8 cellular contexts compared by ENCODE assay signal in the genomic region with DNA sequence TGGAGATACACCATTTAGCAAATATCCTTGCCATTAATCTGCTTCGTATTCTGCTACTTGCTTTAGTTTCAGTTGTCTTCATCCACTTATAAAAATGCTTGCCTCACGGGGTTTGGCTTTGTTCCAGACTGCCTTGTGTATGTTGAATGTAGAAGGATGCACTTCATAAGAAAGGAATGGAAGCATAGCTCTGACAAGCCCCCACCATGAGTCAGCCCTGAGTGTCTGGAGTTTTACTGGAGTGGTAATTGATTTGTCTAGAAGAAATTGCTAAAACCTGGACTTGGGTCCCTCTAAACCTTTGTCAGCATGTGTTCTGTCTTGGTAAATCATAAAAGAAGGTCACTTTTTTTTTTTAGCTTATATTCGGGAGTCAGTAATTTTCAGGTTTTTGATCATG. TPM values are rescaled to one million over a fixed set of nuclear protein-coding genes. Genes with fewer than 3 reads are reported as not detected.
A peak's percentile ranks its signal among the peaks of the same experiment; 100 is the strongest.
DNase-seq lines count a peak whose midpoint lies in the region; ATAC-seq, FAIRE-seq and TF ChIP-seq lines count a peak whose summit lies in the region.

No MANE protein-coding gene starts in this region.

- H3K27me3 ChIP-seq in BJ (ENCODE audit: control insufficient read depth, insufficient read depth, low read length), result no peaks in the 10 kb centered on the region
- H3K27me3 ChIP-seq in keratinocyte (ENCODE audit: control insufficient read depth, extremely low read depth, insufficient read depth, low read length), result no peaks in the 10 kb centered on the region

- POLR2A ChIA-PET in BJ (lab: Charles Lee), result no interaction called here

- H3K27ac ChIP-seq in keratinocyte (ENCODE audit: control insufficient read depth, insufficient read depth, low read length), result peak overlapping the region; percentile 77

- CTCF ChIA-PET in BJ (lab: Yijun Ruan, JAX), result interaction anchor here (0.8 to 9.9 kb wide), 8 partner anchors 11 to 847 kb away, joined by 3 to 195 read pairs (median 6); no protein-coding TSS in a partner anchor

- FAIRE-seq in keratinocyte (lab: Jason Lieb, UNC), result peak; percentile 85

- peak; percentile 86 for ATAC-seq in SK-N-SH treated with all-trans-retinoic acid at 6 μM for 48 hours

- H3K79me2 ChIP-seq in keratinocyte (ENCODE audit: control insufficient read depth, insufficient read depth, low read length), result no peaks in the 10 kb centered on the region

- TF ChIP-seq CTCF in BJ (IDR thresholded peaks at IDR 0.05; ENCODE audit: insufficient read depth, low read depth, low read length), result no peak
- TF ChIP-seq CTCF in keratinocyte (optimal IDR thresholded peaks at IDR 0.05 in 1 of 3, IDR thresholded peaks at IDR 0.05 in 1 of 3, conservative IDR thresholded peaks at IDR 0.05 in 1 of 3; ENCODE audit: extremely low read depth in 1 of 3, insufficient read depth in 2 of 3, low read length in 3 of 3), result no peak

- no peak overlapping the region for H3K4me3 ChIP-seq in BJ (ENCODE audit: low read depth, low read length)
- H3K4me3 ChIP-seq in Jurkat, Clone E6-1 (ENCODE audit: low read length), result no peak overlapping the region
- H3K4me3 ChIP-seq in keratinocyte (ENCODE audit: control insufficient read depth in 2 of 3, extremely low read depth in 1 of 3, insufficient read depth in 2 of 3, low read depth in 1 of 3, low read length in 3 of 3), result no peak overlapping the region

- no peaks in the 10 kb centered on the region for H3K9me3 ChIP-seq in keratinocyte (ENCODE audit: control insufficient read depth, low read depth, low read length)

- dilution Hi-C loops in keratinocyte (cut with MboI; ENCODE audit: extremely low pct_ligation_motif_present, low sequenced_read_pairs), result loop anchor here (25.0 kb wide), 1 partner anchor 335 kb away; no protein-coding TSS in a partner anchor

- DNase-seq in BJ (ENCODE audit: low read depth) (peak; percentile 98), keratinocyte (ENCODE audit: low read depth, low spot score) (peak; percentile 95), SIG-M5 (lab: John Stamatoyannopoulos, UW) (no peak), globus pallidus (ENCODE audit: low spot score) (no peak)
- peak; percentile 23 for DNase-seq in Jurkat, Clone E6-1 (ENCODE audit: low read depth, low spot score)
- no peak for DNase-seq in activated naive CD4-positive, alpha-beta T cell treated with Interleukin-2 at 50 U/mL for 16 hours
- DNase-seq in activated effector memory CD4-positive, alpha-beta T cell treated with anti-CD3 and anti-CD28 coated beads, Interleukin-2, amount 50 U/mL, for 16 hours, result no peak

- H4K20me1 ChIP-seq in keratinocyte (ENCODE audit: control insufficient read depth, extremely low read depth, insufficient read depth, low read length), result no peaks in the 10 kb centered on the region

- H2AFZ ChIP-seq in keratinocyte (ENCODE audit: control insufficient read depth, low read length), result peak overlapping the region; percentile 3

- H3K9ac ChIP-seq in keratinocyte (ENCODE audit: control insufficient read depth, extremely low read depth, insufficient read depth, low read length), result peak overlapping the region; percentile 17

- H3K36me3 ChIP-seq in BJ (ENCODE audit: control insufficient read depth, insufficient read depth, low read length) (no peaks in the 10 kb centered on the region), keratinocyte (ENCODE audit: control insufficient read depth in 2 of 2, extremely low read depth in 1 of 2, insufficient read depth in 2 of 2, low read length in 2 of 2) (no peaks in the 10 kb centered on the region)

- H3K4me2 ChIP-seq in keratinocyte (ENCODE audit: control insufficient read depth, extremely low read depth, insufficient read depth, low read depth, low read length), result peak overlapping the region; percentile 59

- H3K9me1 ChIP-seq in keratinocyte (ENCODE audit: control insufficient read depth, extremely low read depth, insufficient read depth, low read length), result no peaks in the 10 kb centered on the region

- H3K4me1 ChIP-seq in keratinocyte (ENCODE audit: control insufficient read depth, extremely low read depth, insufficient read depth, low read length), result peaks cover 38% of the 10 kb centered on the region

TF ChIP-seq in SK-N-SH treated with all-trans-retinoic acid at 6 μM for 48 hours, 23 proteins besides CTCF, POLR2A, EP300 and RAD21:
- TF ChIP-seq, protein P1, sequence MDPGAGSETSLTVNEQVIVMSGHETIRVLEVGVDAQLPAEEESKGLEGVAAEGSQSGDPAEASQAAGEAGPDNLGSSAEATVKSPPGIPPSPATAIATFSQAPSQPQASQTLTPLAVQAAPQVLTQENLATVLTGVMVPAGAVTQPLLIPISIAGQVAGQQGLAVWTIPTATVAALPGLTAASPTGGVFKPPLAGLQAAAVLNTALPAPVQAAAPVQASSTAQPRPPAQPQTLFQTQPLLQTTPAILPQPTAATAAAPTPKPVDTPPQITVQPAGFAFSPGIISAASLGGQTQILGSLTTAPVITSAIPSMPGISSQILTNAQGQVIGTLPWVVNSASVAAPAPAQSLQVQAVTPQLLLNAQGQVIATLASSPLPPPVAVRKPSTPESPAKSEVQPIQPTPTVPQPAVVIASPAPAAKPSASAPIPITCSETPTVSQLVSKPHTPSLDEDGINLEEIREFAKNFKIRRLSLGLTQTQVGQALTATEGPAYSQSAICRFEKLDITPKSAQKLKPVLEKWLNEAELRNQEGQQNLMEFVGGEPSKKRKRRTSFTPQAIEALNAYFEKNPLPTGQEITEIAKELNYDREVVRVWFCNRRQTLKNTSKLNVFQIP (CRISPR knock-in tag; IDR thresholded peaks at IDR 0.05; ENCODE audit: borderline replicate concordance, low read depth), result peak; percentile 66; the same call in 1 of the 2 replicates
- TF ChIP-seq, protein P2, sequence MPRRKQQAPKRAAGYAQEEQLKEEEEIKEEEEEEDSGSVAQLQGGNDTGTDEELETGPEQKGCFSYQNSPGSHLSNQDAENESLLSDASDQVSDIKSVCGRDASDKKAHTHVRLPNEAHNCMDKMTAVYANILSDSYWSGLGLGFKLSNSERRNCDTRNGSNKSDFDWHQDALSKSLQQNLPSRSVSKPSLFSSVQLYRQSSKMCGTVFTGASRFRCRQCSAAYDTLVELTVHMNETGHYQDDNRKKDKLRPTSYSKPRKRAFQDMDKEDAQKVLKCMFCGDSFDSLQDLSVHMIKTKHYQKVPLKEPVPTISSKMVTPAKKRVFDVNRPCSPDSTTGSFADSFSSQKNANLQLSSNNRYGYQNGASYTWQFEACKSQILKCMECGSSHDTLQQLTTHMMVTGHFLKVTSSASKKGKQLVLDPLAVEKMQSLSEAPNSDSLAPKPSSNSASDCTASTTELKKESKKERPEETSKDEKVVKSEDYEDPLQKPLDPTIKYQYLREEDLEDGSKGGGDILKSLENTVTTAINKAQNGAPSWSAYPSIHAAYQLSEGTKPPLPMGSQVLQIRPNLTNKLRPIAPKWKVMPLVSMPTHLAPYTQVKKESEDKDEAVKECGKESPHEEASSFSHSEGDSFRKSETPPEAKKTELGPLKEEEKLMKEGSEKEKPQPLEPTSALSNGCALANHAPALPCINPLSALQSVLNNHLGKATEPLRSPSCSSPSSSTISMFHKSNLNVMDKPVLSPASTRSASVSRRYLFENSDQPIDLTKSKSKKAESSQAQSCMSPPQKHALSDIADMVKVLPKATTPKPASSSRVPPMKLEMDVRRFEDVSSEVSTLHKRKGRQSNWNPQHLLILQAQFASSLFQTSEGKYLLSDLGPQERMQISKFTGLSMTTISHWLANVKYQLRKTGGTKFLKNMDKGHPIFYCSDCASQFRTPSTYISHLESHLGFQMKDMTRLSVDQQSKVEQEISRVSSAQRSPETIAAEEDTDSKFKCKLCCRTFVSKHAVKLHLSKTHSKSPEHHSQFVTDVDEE (CRISPR knock-in tag; IDR thresholded peaks at IDR 0.05), result no peak
- no peak for TF ChIP-seq GLIS3 (CRISPR knock-in tag; IDR thresholded peaks at IDR 0.05)
- no peak for TF ChIP-seq ZNF70 (CRISPR knock-in tag; IDR thresholded peaks at IDR 0.05)
- TF ChIP-seq ZFP30 (CRISPR knock-in tag; IDR thresholded peaks at IDR 0.05), result no peak
- TF ChIP-seq, protein P3, sequence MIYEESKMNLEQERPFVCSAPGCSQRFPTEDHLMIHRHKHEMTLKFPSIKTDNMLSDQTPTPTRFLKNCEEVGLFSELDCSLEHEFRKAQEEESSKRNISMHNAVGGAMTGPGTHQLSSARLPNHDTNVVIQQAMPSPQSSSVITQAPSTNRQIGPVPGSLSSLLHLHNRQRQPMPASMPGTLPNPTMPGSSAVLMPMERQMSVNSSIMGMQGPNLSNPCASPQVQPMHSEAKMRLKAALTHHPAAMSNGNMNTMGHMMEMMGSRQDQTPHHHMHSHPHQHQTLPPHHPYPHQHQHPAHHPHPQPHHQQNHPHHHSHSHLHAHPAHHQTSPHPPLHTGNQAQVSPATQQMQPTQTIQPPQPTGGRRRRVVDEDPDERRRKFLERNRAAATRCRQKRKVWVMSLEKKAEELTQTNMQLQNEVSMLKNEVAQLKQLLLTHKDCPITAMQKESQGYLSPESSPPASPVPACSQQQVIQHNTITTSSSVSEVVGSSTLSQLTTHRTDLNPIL (CRISPR knock-in tag; IDR thresholded peaks at IDR 0.05; ENCODE audit: low read depth), result no peak
- TF ChIP-seq RARB (CRISPR knock-in tag; IDR thresholded peaks at IDR 0.05), result no peak
- TF ChIP-seq ISL1 (CRISPR knock-in tag; IDR thresholded peaks at IDR 0.05), result peak; percentile 64

RNA-seq across cellular contexts. Expression of a gene that starts 4.6 kb away (rescaled TPM):
- polyA plus RNA-seq in BJ (2011; rRNA removed) (not detected in 2 replicates), keratinocyte (not detected in 3 replicates)
- polyA minus RNA-seq in BJ (2011; rRNA and poly(A)+ RNA removed), result not detected in 2 replicates
- not detected for polyA plus RNA-seq in Jurkat, Clone E6-1 (2012; ENCODE audit: insufficient read depth, insufficient read length)
- polyA plus RNA-seq in keratinocyte (2011; ENCODE audit: low read depth), result not detected
- polyA plus RNA-seq in keratinocyte (2011; cell fraction: cytosol; rRNA removed), result not detected in 2 replicates
- polyA plus RNA-seq in keratinocyte (2011; cell fraction: nucleus; rRNA removed), result not detected in 2 replicates
- not detected in 2 replicates for polyA plus RNA-seq in keratinocyte (2012; ENCODE audit: low replicate concordance)
- not detected in 3 replicates for polyA minus RNA-seq in keratinocyte
- polyA minus RNA-seq in keratinocyte (2011; cell fraction: cytosol; rRNA and poly(A)+ RNA removed), result not detected
- polyA minus RNA-seq in keratinocyte (2011; cell fraction: nucleus; rRNA and poly(A)+ RNA removed), result not detected in 2 replicates

RNA-seq across cellular contexts. Expression of a gene that starts 19.8 kb away (rescaled TPM):
- polyA plus RNA-seq in BJ (2011; rRNA removed) (not detected in 2 replicates), keratinocyte (not detected in 3 replicates)
- polyA minus RNA-seq in BJ (2011; rRNA and poly(A)+ RNA removed), result not detected in 2 replicates
- not detected for polyA plus RNA-seq in Jurkat, Clone E6-1 (2012; ENCODE audit: insufficient read depth, insufficient read length)
- not detected for polyA plus RNA-seq in keratinocyte (2011; ENCODE audit: low read depth)
- polyA plus RNA-seq in keratinocyte (2011; cell fraction: cytosol; rRNA removed), result not detected in 2 replicates
- polyA plus RNA-seq in keratinocyte (2011; cell fraction: nucleus; rRNA removed), result not detected in 2 replicates
- polyA plus RNA-seq in keratinocyte (2012; ENCODE audit: low replicate concordance), result not detected in 2 replicates
- polyA minus RNA-seq in keratinocyte, result not detected in 3 replicates
- not detected for polyA minus RNA-seq in keratinocyte (2011; cell fraction: cytosol; rRNA and poly(A)+ RNA removed)
- not detected in 2 replicates for polyA minus RNA-seq in keratinocyte (2011; cell fraction: nucleus; rRNA and poly(A)+ RNA removed)

Comparison
In these comparisons a context has a peak if more than half of its experiments do, and no peak if none do; other contexts are left out.
1. DNase-seq: peak in BJ (single experiment), Jurkat, Clone E6-1 (single experiment) and keratinocyte (single experiment); none in activated naive CD4-positive, alpha-beta T cell treated with Interleukin-2 at 50 U/mL for 16 hours (single experiment), activated effector memory CD4-positive, alpha-beta T cell treated with anti-CD3 and anti-CD28 coated beads, Interleukin-2, amount 50 U/mL, for 16 hours (single experiment), SIG-M5 (single experiment) and globus pallidus (single experiment).